In genomic region chr3:148077318-148077923, GRCh38 we compare ENCODE assay signal across 9 cellular contexts.
DNase-seq lines count a peak whose midpoint lies in the region; ATAC-seq lines count a peak whose summit lies in the region.
"Had no signal": no experiment of that assay in that cellular context is flagged by ENCODE, and none has a peak within 500 bp of the region (broad histone marks: within the 10 kb centered on the region; RNA-seq: fewer than 3 reads in every experiment).

No MANE protein-coding gene starts in this region.

- intact Hi-C loops in posterior vena cava (cut with DNase I), result no loop called here

- H3K36me3 ChIP-seq in SK-N-MC (ENCODE audit: insufficient read depth, low read length), result no peaks in the 10 kb centered on the region
- H3K36me3 ChIP-seq: SJCRH30 had no signal

- H3K27ac ChIP-seq in SK-N-MC, result peak overlapping the region; percentile 23; the same call in 1 of the 2 replicates
- H3K27ac ChIP-seq: SJCRH30 had no signal

- ATAC-seq in HG02763 (IDR thresholded peaks at IDR 0.05; ENCODE audit: unreplicated experiment) (peak; percentile 46), HG02981 (IDR thresholded peaks at IDR 0.05; ENCODE audit: unreplicated experiment) (no peak)

- peak; percentile 83 for DNase-seq in G401 (ENCODE audit: low spot score)
- no peak for DNase-seq in SK-N-MC (ENCODE audit: low read depth, low spot score)
- peak; percentile 38 for DNase-seq in kidney tubule cell (ENCODE audit: low spot score)
- DNase-seq in NCI-H2171 (lab: John Stamatoyannopoulos, UW), result no peak
- no peak for DNase-seq in NCI-H1092 (lab: John Stamatoyannopoulos, UW)
- DNase-seq in posterior vena cava (ENCODE audit: low spot score), result no peak

- H3K4me3 ChIP-seq in SK-N-MC, result peak overlapping the region; percentile 24; the same call in 1 of the 2 replicates
- H3K4me3 ChIP-seq: SJCRH30 had no signal

- no peaks in the 10 kb centered on the region for H3K9me3 ChIP-seq in SK-N-MC (ENCODE audit: low read depth, low read length)
- H3K9me3 ChIP-seq: SJCRH30 had no signal

- peak overlapping the region; percentile 45 for H3K9ac ChIP-seq in SK-N-MC (ENCODE audit: insufficient read length)

- in situ Hi-C loops in G401 (cut with HindIII; ENCODE audit: low sequenced_read_pairs), result no loop called here

Comparison
In these comparisons a context has a peak if more than half of its experiments do, and no peak if none do; other contexts are left out.
1. DNase-seq: peak in G401 (single experiment) and kidney tubule cell (single experiment); none in SK-N-MC (single experiment), NCI-H2171 (single experiment), NCI-H1092 (single experiment) and posterior vena cava (single experiment).